Comparison of ENCODE assay signal across 2 cellular contexts in genomic region chr7:3069767-3070449, GRCh38.
A peak's percentile ranks its signal among the peaks of the same experiment; 100 is the strongest.
TF ChIP-seq lines count a peak whose summit lies in the region.

No MANE protein-coding gene starts in this region.

TF ChIP-seq in IMR-90, 13 proteins besides CTCF, POLR2A, EP300 and RAD21:
- TF ChIP-seq RFX5 (IDR thresholded peaks at IDR 0.05; ENCODE audit: low read depth, low read length) (no peak), CEBPB (IDR thresholded peaks at IDR 0.05; ENCODE audit: low read depth, low read length) (peak; percentile 39; the same call in 1 of the 2 replicates), SMC3 (IDR thresholded peaks at IDR 0.05; ENCODE audit: low read depth, low read length) (no peak), CHD1 (IDR thresholded peaks at IDR 0.05; ENCODE audit: low read depth, low read length) (no peak), RCOR1 (IDR thresholded peaks at IDR 0.05; ENCODE audit: insufficient replicate concordance, low read length) (no peak), MXI1 (IDR thresholded peaks at IDR 0.05; ENCODE audit: borderline replicate concordance, low read depth, low read length) (no peak), FOS (IDR thresholded peaks at IDR 0.05; ENCODE audit: low read depth, low read length) (no peak)

TF ChIP-seq in GM12878, 131 proteins besides CTCF, POLR2A, EP300 and RAD21:
- 0 out of 2 replicates have a peak, but pooled peaks have one; percentile 12 for TF ChIP-seq IKZF1 (conservative IDR thresholded peaks at IDR 0.05)
- TF ChIP-seq RUNX3 (IDR thresholded peaks at IDR 0.05; ENCODE audit: low read length) = 0 out of 2 replicates have a peak, but pooled peaks have one; percentile 20
- TF ChIP-seq TCF7 (IDR thresholded peaks at IDR 0.05; ENCODE audit: borderline replicate concordance) = no peak
